12 cellular contexts compared by ENCODE assay signal in the genomic region with DNA sequence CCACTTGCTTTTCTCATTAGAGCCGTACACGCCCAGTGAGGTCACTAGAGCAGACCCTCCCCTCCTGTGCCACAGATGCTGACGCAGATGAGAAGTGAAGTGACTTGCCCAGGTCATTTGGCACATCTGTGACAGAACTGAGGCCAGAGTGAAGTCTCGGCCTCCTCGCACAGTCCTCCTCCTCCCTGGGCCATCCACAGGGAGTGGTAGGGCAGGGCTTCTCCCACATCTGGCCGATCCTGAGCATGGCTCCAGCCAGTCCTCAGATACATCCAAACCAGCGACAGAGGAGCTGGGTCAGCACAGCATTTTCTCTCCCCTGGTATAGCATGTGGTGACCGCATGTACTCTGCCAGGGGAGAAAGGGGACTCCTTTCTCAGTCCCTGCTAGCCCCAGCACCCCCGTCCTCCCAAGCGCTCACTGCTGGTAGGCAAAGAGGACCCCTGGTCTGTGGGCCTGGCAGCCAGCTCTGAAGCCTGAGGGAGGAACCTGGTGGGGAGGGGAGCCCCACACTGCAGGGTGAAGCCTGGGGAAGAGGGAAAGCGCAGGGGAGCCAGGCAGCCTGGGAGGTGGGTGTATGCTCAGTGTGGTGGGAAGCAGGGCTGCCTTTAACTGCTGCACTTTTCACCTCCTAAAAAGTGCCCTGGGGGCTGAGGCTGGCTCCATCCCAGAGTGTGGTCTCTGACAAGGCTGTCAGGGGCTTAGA.
"Had no signal": no experiment of that assay in that cellular context is flagged by ENCODE, and none has a peak within 500 bp of the region (broad histone marks: within the 10 kb centered on the region; RNA-seq: fewer than 3 reads in every experiment).

No MANE protein-coding gene starts in this region.

- H3K4me3 ChIP-seq: neural progenitor cell, tibial nerve had no signal

- H3K4me2 ChIP-seq: neural progenitor cell had no signal

- H3K9me3 ChIP-seq: tibial nerve had no signal

- H3K9me3 Mint-ChIP-seq: neural progenitor cell; stimulated activated effector memory CD8-positive, alpha-beta T cell treated with anti-CD3 and anti-CD28 coated beads, Interleukin-12 subunit alpha, Interleukin-12 subunit beta, amount 100 ng/mL, for 72 hours had no signal

- H3K27ac ChIP-seq: brain microvascular endothelial cell, neural progenitor cell, tibial nerve had no signal

- H3K4me3 Mint-ChIP-seq: activated naive CD8-positive, alpha-beta T cell; neural progenitor cell; stimulated activated effector memory CD8-positive, alpha-beta T cell treated with anti-CD3 and anti-CD28 coated beads, Interleukin-12 subunit alpha, Interleukin-12 subunit beta, amount 100 ng/mL, for 72 hours had no signal

- H2AFZ ChIP-seq: neural progenitor cell had no signal

- H3K27ac Mint-ChIP-seq: activated naive CD8-positive, alpha-beta T cell had no signal

- ATAC-seq: left lobe of liver; stimulated activated effector memory CD8-positive, alpha-beta T cell treated with anti-CD3 and anti-CD28 coated beads, Interleukin-12 subunit alpha, Interleukin-12 subunit beta, amount 100 ng/mL, for 72 hours had no signal

- DNase-seq: activated CD4-positive, alpha-beta T cell treated with anti-CD3 and anti-CD28 coated beads, Interleukin-2, amount 50 U/mL, for 1 hour; activated CD4-positive, CD25-positive, alpha-beta regulatory T cell; activated T-cell treated with anti-CD3 and anti-CD28 coated beads, Interleukin-2, amount 50 U/mL, for 1 hour; brain microvascular endothelial cell; dermis blood vessel endothelial cell; small intestine; T-helper 2 cell had no signal

- H3K36me3 ChIP-seq: brain microvascular endothelial cell, neural progenitor cell, tibial nerve had no signal

- H3K9ac ChIP-seq: neural progenitor cell had no signal

- H3K27me3 ChIP-seq: brain microvascular endothelial cell, neural progenitor cell, tibial nerve had no signal

- H3K36me3 Mint-ChIP-seq: stimulated activated effector memory CD8-positive, alpha-beta T cell treated with anti-CD3 and anti-CD28 coated beads, Interleukin-12 subunit alpha, Interleukin-12 subunit beta, amount 100 ng/mL, for 72 hours had no signal
